ENCODE assay signal across 8 cellular contexts in genomic region chr1:212162635-212163034, GRCh38.
DNase-seq lines count a peak whose midpoint lies in the region; ATAC-seq, FAIRE-seq and TF ChIP-seq lines count a peak whose summit lies in the region.

No MANE protein-coding gene starts in this region.

- H3K79me2 ChIP-seq in astrocyte (ENCODE audit: insufficient read depth, low read length) (no peaks in the 10 kb centered on the region), osteoblast (ENCODE audit: insufficient read depth, low read length) (no peaks in the 10 kb centered on the region)

- H4K20me1 ChIP-seq in astrocyte (ENCODE audit: insufficient read depth, low read length) (no peaks in the 10 kb centered on the region), osteoblast (ENCODE audit: insufficient read depth, low read length) (no peaks in the 10 kb centered on the region)

- H3K36me3 Mint-ChIP-seq in CD8-positive, alpha-beta memory T cell: no peaks in the 10 kb centered on the region
- H3K36me3 Mint-ChIP-seq in astrocyte (ENCODE audit: low read depth, unreplicated experiment): no peaks in the 10 kb centered on the region

- peaks cover 28 to 33% (median 30%) of the 10 kb centered on the region in 3 donors for H3K4me1 Mint-ChIP-seq in CD8-positive, alpha-beta memory T cell
- H3K4me1 Mint-ChIP-seq in astrocyte (ENCODE audit: low read depth, unreplicated experiment): peaks cover 24% of the 10 kb centered on the region

- TF ChIP-seq CTCF in astrocyte (IDR thresholded peaks at IDR 0.05; ENCODE audit: insufficient read depth, low read depth, low read length) (no peak), osteoblast (IDR thresholded peaks at IDR 0.05; ENCODE audit: extremely low read depth, low read depth, low read length) (no peak)

- ATAC-seq in GM19351 (IDR thresholded peaks at IDR 0.05; ENCODE audit: unreplicated experiment): peak; percentile 46

- peak in 3 of 5 donors; percentile 2 to 27 (median 12) for DNase-seq in CD8-positive, alpha-beta memory T cell
- DNase-seq in HT1080 (ENCODE audit: low read depth) (peak; percentile 46), astrocyte (ENCODE audit: low read depth) (peak; percentile 74), osteoblast (ENCODE audit: insufficient read length, low spot score, missing footprints) (peak; percentile 65), NCI-H82 treated with DMSO at 0.1 percent for 48 hours (lab: John Stamatoyannopoulos, UW; ENCODE audit: unreplicated experiment) (no peak), SW 1271 (lab: John Stamatoyannopoulos, UW) (no peak), NCI-H187 treated with DMSO at 0.1 percent for 48 hours (lab: John Stamatoyannopoulos, UW) (no peak)

- no peaks in the 10 kb centered on the region for H3K9me3 ChIP-seq in CD8-positive, alpha-beta memory T cell (ENCODE audit: low read length)
- H3K9me3 ChIP-seq in astrocyte (ENCODE audit: insufficient read depth, low read depth, low read length): no peaks in the 10 kb centered on the region
- no peaks in the 10 kb centered on the region for H3K9me3 ChIP-seq in osteoblast (ENCODE audit: low read depth, low read length)

- H3K27me3 Mint-ChIP-seq in CD8-positive, alpha-beta memory T cell: no peaks in the 10 kb centered on the region
- no peaks in the 10 kb centered on the region for H3K27me3 Mint-ChIP-seq in astrocyte (ENCODE audit: low read depth, unreplicated experiment)

- H3K27ac ChIP-seq in CD8-positive, alpha-beta memory T cell (ENCODE audit: low read depth, low read length): no peak overlapping the region
- H3K27ac ChIP-seq in astrocyte (ENCODE audit: low read depth, low read length): no peak overlapping the region
- no peak overlapping the region for H3K27ac ChIP-seq in osteoblast (ENCODE audit: low read depth, low read length)

- no peaks in the 10 kb centered on the region for H3K36me3 ChIP-seq in CD8-positive, alpha-beta memory T cell (ENCODE audit: insufficient read depth, low read length)
- H3K36me3 ChIP-seq in astrocyte (ENCODE audit: insufficient read depth, low read length) (no peaks in the 10 kb centered on the region), osteoblast (ENCODE audit: insufficient read depth, low read length) (no peaks in the 10 kb centered on the region)

- no peak for FAIRE-seq in astrocyte (lab: Jason Lieb, UNC)

- H3K9me3 Mint-ChIP-seq in CD8-positive, alpha-beta memory T cell: no peaks in the 10 kb centered on the region
- H3K9me3 Mint-ChIP-seq in astrocyte (ENCODE audit: unreplicated experiment): no peaks in the 10 kb centered on the region

- POLR2A ChIA-PET in CD8-positive, alpha-beta memory T cell (lab: Charles Lee): interaction anchor here (0.6 kb wide), 1 partner anchor 121 kb away, joined by 4 read pairs; no protein-coding TSS in a partner anchor

- peaks cover 24% of the 10 kb centered on the region for H3K4me1 ChIP-seq in CD8-positive, alpha-beta memory T cell (ENCODE audit: insufficient read depth, low read length)
- H3K4me1 ChIP-seq in astrocyte (ENCODE audit: insufficient read depth, low read length): peaks cover 18% of the 10 kb centered on the region
- H3K4me1 ChIP-seq in osteoblast (ENCODE audit: insufficient read depth, low read length): peaks cover 25% of the 10 kb centered on the region

- H3K4me3 Mint-ChIP-seq in CD8-positive, alpha-beta memory T cell: peak overlapping the region in 6 of 7 donors; percentile 23 to 59 (median 50)
- H3K4me3 Mint-ChIP-seq in astrocyte (ENCODE audit: unreplicated experiment): no peak overlapping the region

- no peaks in the 10 kb centered on the region for H3K27me3 ChIP-seq in CD8-positive, alpha-beta memory T cell (ENCODE audit: insufficient read depth, low read length, poor library complexity, severe bottlenecking)
- no peaks in the 10 kb centered on the region for H3K27me3 ChIP-seq in astrocyte (ENCODE audit: insufficient read depth, low read length)
- H3K27me3 ChIP-seq in osteoblast (ENCODE audit: insufficient read depth, low read length): no peaks in the 10 kb centered on the region

- peak overlapping the region in 4 of 8 donors; percentile 7 to 83 (median 40) for H3K27ac Mint-ChIP-seq in CD8-positive, alpha-beta memory T cell
- no peak overlapping the region for H3K27ac Mint-ChIP-seq in astrocyte (ENCODE audit: unreplicated experiment)

- H3K4me2 ChIP-seq in astrocyte (ENCODE audit: low read length): peak overlapping the region; percentile 40
- no peak overlapping the region for H3K4me2 ChIP-seq in osteoblast (ENCODE audit: insufficient read depth, low read length)

- H2AFZ ChIP-seq in astrocyte (ENCODE audit: low read depth, low read length): no peak overlapping the region
- H2AFZ ChIP-seq in osteoblast (ENCODE audit: low read length): no peak overlapping the region

- CTCF ChIA-PET in CD8-positive, alpha-beta memory T cell (lab: Charles Lee): interaction anchor here (1.1 to 1.2 kb wide), 3 partner anchors 10 to 127 kb away, joined by 3 to 5 read pairs (median 3); partner anchors contain the start of genes DTL and INTS7

- no peak overlapping the region for H3K9ac ChIP-seq in astrocyte (ENCODE audit: low read length)

- H3K4me3 ChIP-seq in CD8-positive, alpha-beta memory T cell (ENCODE audit: low read length): no peak overlapping the region
- no peak overlapping the region for H3K4me3 ChIP-seq in astrocyte (ENCODE audit: insufficient read depth, low read depth, low read length)
- no peak overlapping the region for H3K4me3 ChIP-seq in osteoblast (ENCODE audit: insufficient read depth, low read length)

Comparison
In these comparisons a context has a peak if more than half of its experiments do, and no peak if none do; other contexts are left out.
1. DNase-seq: peak in CD8-positive, alpha-beta memory T cell (3 of 5), HT1080 (single experiment), astrocyte (single experiment) and osteoblast (single experiment); none in NCI-H82 treated with DMSO at 0.1 percent for 48 hours (single experiment), SW 1271 (0 of 2) and NCI-H187 treated with DMSO at 0.1 percent for 48 hours (single experiment).